Comparison of ENCODE assay signal across 10 cellular contexts in genomic region chr17:48564200-48565023, GRCh38. TPM values are rescaled to one million over a fixed set of nuclear protein-coding genes. Genes with fewer than 3 reads are reported as not detected.
DNase-seq lines count a peak whose midpoint lies in the region; ATAC-seq and TF ChIP-seq lines count a peak whose summit lies in the region.
"Had no signal": no experiment of that assay in that cellular context is flagged by ENCODE, and none has a peak within 500 bp of the region (broad histone marks: within the 10 kb centered on the region; RNA-seq: fewer than 3 reads in every experiment).

No MANE protein-coding gene starts in this region.

- no peaks in the 10 kb centered on the region for H3K27me3 ChIP-seq in testis
- H3K27me3 ChIP-seq: adrenal gland had no signal

- H3K36me3 ChIP-seq in testis (ENCODE audit: low read depth, missing control alignments): no peaks in the 10 kb centered on the region
- H3K36me3 ChIP-seq: adrenal gland had no signal

- TF ChIP-seq CTCF in cardiac fibroblast (IDR thresholded peaks at IDR 0.05; ENCODE audit: low read depth, low read length) (no peak), testis (IDR thresholded peaks at IDR 0.05) (no peak)

- no peak for TF ChIP-seq POLR2A in testis (IDR thresholded peaks at IDR 0.05)

- H3K4me1 ChIP-seq in testis: no peaks in the 10 kb centered on the region

- 3 to 5% methylated on average over 21 to 52 of the region's 71 CpGs for WGBS in testis, 2 donors

- ATAC-seq in HG03439 (IDR thresholded peaks at IDR 0.05; ENCODE audit: unreplicated experiment): no peak
- ATAC-seq in HG03039 (IDR thresholded peaks at IDR 0.05; ENCODE audit: unreplicated experiment): no peak
- ATAC-seq in GM19351 (IDR thresholded peaks at IDR 0.05; ENCODE audit: unreplicated experiment): no peak

- intact Hi-C loops in testis (cut with DNase I; ENCODE audit: low total_unique reads): no loop called here

- DNase-seq in NCI-H2227 (lab: John Stamatoyannopoulos, UW; ENCODE audit: unreplicated experiment) (peak; percentile 53), NCI-H2227 treated with DMSO at 0.1 percent for 48 hours (lab: John Stamatoyannopoulos, UW) (no peak), cardiac fibroblast (ENCODE audit: low read depth in 2 of 2) (no peak), lung microvascular endothelial cell (ENCODE audit: low read depth in 2 of 2) (peak; percentile 45 to 52), testis (no peak)
- DNase-seq: ACHN had no signal

- peak overlapping the region; percentile 33 to 56 for H3K4me3 ChIP-seq in cardiac fibroblast (replicated peaks in 1 of 2; ENCODE audit: low read depth in 2 of 2, low read length in 2 of 2)
- H3K4me3 ChIP-seq in testis: peak overlapping the region; percentile 39 to 50

- no peak overlapping the region for H3K27ac ChIP-seq in testis

- no peaks in the 10 kb centered on the region for H3K9me3 ChIP-seq in testis
- H3K9me3 ChIP-seq: adrenal gland had no signal

RNA-seq across cellular contexts. Expression of gene HOXB4, which starts 13.7 kb away (rescaled TPM):
- total RNA-seq in lung microvascular endothelial cell: 0.87 and 1.2 TPM in 2 replicates
- 1 to 10 TPM; 1.6 to 1.8 TPM for total RNA-seq in testis
- polyA plus RNA-seq in testis (ENCODE audit: insufficient read depth, low read depth, low replicate concordance): 1.6 TPM

RNA-seq across cellular contexts. Expression of gene HOXB2, which starts 19.5 kb away (rescaled TPM):
- total RNA-seq in lung microvascular endothelial cell: 0.20 and 0.22 TPM in 2 replicates
- total RNA-seq in testis: 1 to 10 TPM; 1.8 to 3.3 TPM
- 4.2 TPM for polyA plus RNA-seq in testis (ENCODE audit: insufficient read depth, low read depth, low replicate concordance)

RNA-seq across cellular contexts. Expression of gene HOXB3, which starts 25.6 kb away (rescaled TPM):
- total RNA-seq in lung microvascular endothelial cell: 1.7 and 1.8 TPM in 2 replicates
- 10 to 100 TPM in 1 of 2 donors, 1 to 10 TPM in 1; 9.2 to 10.6 TPM for total RNA-seq in testis
- 11.4 TPM for polyA plus RNA-seq in testis (ENCODE audit: insufficient read depth, low read depth, low replicate concordance)

RNA-seq across cellular contexts. Expression of gene HOXB5, which starts 29.2 kb away (rescaled TPM):
- total RNA-seq in lung microvascular endothelial cell: under 0.01 TPM in 1 of 2 replicates, not detected in the other
- under 1 TPM; 0.50 to 0.71 TPM for total RNA-seq in testis
- 1.7 TPM for polyA plus RNA-seq in testis (ENCODE audit: insufficient read depth, low read depth, low replicate concordance)

RNA-seq across cellular contexts. Expression of gene HOXB1, which starts 33.6 kb away (rescaled TPM):
- total RNA-seq in lung microvascular endothelial cell (not detected in 2 replicates), testis (1 to 10 TPM in 1 of 2 donors, not detected in 1; 1.1 TPM)
- not detected for polyA plus RNA-seq in testis (ENCODE audit: insufficient read depth, low read depth, low replicate concordance)
- total RNA-seq: adrenal gland had no signal
- polyA plus RNA-seq: adrenal gland had no signal

Comparison
In these comparisons a context has a peak if more than half of its experiments do, and no peak if none do; other contexts are left out.
1. DNase-seq: peak in NCI-H2227 (single experiment) and lung microvascular endothelial cell (2 of 2); none in NCI-H2227 treated with DMSO at 0.1 percent for 48 hours (single experiment), cardiac fibroblast (0 of 2) and testis (single experiment).